In genomic region chr7:28678421-28678965, GRCh38 we compare ENCODE assay signal across 17 cellular contexts.
"Had no signal": no experiment of that assay in that cellular context is flagged by ENCODE, and none has a peak within 500 bp of the region (broad histone marks: within the 10 kb centered on the region; RNA-seq: fewer than 3 reads in every experiment).

No MANE protein-coding gene starts in this region.

- ATAC-seq: esophagus mucosa; left ventricle myocardium superior; natural killer cell treated with Interleukin-12 subunit alpha and Interleukin-12 subunit beta and Interleukin-15 and Interleukin-18, amount 100 ng/mL, for 72 hours; stimulated activated naive CD8-positive, alpha-beta T cell treated with anti-CD3 and anti-CD28 coated beads, Interleukin-15, amount 100 ng/mL, for 72 hours; WTC11 had no signal

- H3K4me1 Mint-ChIP-seq: activated naive CD8-positive, alpha-beta T cell treated with anti-CD3 and anti-CD28 coated beads, Interleukin-2, amount 10 ng/mL, durations not matched to agents 7 days and 5 days; stimulated activated naive CD8-positive, alpha-beta T cell treated with anti-CD3 and anti-CD28 coated beads, Interleukin-15, amount 100 ng/mL, for 72 hours had no signal

- H3K27ac Mint-ChIP-seq: activated naive CD8-positive, alpha-beta T cell treated with anti-CD3 and anti-CD28 coated beads, Interleukin-2, amount 10 ng/mL, durations not matched to agents 7 days and 5 days; natural killer cell treated with Interleukin-12 subunit alpha and Interleukin-12 subunit beta and Interleukin-15 and Interleukin-18, amount 100 ng/mL, for 72 hours; stimulated activated naive CD8-positive, alpha-beta T cell treated with anti-CD3 and anti-CD28 coated beads, Interleukin-15, amount 100 ng/mL, for 72 hours; WTC11 had no signal

- H3K27me3 Mint-ChIP-seq: stimulated activated naive CD8-positive, alpha-beta T cell treated with anti-CD3 and anti-CD28 coated beads, Interleukin-15, amount 100 ng/mL, for 72 hours had no signal

- H3K36me3 Mint-ChIP-seq: activated naive CD8-positive, alpha-beta T cell treated with anti-CD3 and anti-CD28 coated beads, Interleukin-2, amount 10 ng/mL, durations not matched to agents 7 days and 5 days; natural killer cell treated with Interleukin-12 subunit alpha and Interleukin-12 subunit beta and Interleukin-15 and Interleukin-18, amount 100 ng/mL, for 72 hours; WTC11 had no signal

- H3K9me3 ChIP-seq: prostate gland, right lobe of liver, spleen, upper lobe of left lung had no signal

- DNase-seq: activated CD4-positive, alpha-beta T cell treated with anti-CD3 and anti-CD28 coated beads for 4 hours; activated gamma-delta T cell treated with Interleukin-2 at 50 U/mL for 16 hours; activated naive CD8-positive, alpha-beta T cell treated with anti-CD3 and anti-CD28 coated beads, Interleukin-2, amount 10 ng/mL, durations not matched to agents 7 days and 5 days; aorta; hippocampal formation; left ventricle myocardium superior; mesendoderm; occipital lobe; right lobe of liver; spleen; stimulated activated naive CD8-positive, alpha-beta T cell treated with anti-CD3 and anti-CD28 coated beads, Interleukin-15, amount 100 ng/mL, for 72 hours; T-helper 2 cell; upper lobe of left lung had no signal

- H3K4me1 ChIP-seq: prostate gland, upper lobe of left lung had no signal

- H3K27me3 ChIP-seq: right lobe of liver, spleen, upper lobe of left lung had no signal

- H3K4me3 Mint-ChIP-seq: activated naive CD8-positive, alpha-beta T cell treated with anti-CD3 and anti-CD28 coated beads, Interleukin-2, amount 10 ng/mL, durations not matched to agents 7 days and 5 days; natural killer cell treated with Interleukin-12 subunit alpha and Interleukin-12 subunit beta and Interleukin-15 and Interleukin-18, amount 100 ng/mL, for 72 hours; stimulated activated naive CD8-positive, alpha-beta T cell treated with anti-CD3 and anti-CD28 coated beads, Interleukin-15, amount 100 ng/mL, for 72 hours; WTC11 had no signal

- H3K27ac ChIP-seq: prostate gland, right lobe of liver, upper lobe of left lung had no signal

- H3K9me3 Mint-ChIP-seq: activated naive CD8-positive, alpha-beta T cell treated with anti-CD3 and anti-CD28 coated beads, Interleukin-2, amount 10 ng/mL, durations not matched to agents 7 days and 5 days; natural killer cell treated with Interleukin-12 subunit alpha and Interleukin-12 subunit beta and Interleukin-15 and Interleukin-18, amount 100 ng/mL, for 72 hours; stimulated activated naive CD8-positive, alpha-beta T cell treated with anti-CD3 and anti-CD28 coated beads, Interleukin-15, amount 100 ng/mL, for 72 hours; WTC11 had no signal

- H3K36me3 ChIP-seq: prostate gland, right lobe of liver, spleen, upper lobe of left lung had no signal

- H3K4me3 ChIP-seq: prostate gland, right lobe of liver, spleen, upper lobe of left lung had no signal
